14 cellular contexts compared by ENCODE assay signal in the genomic region with DNA sequence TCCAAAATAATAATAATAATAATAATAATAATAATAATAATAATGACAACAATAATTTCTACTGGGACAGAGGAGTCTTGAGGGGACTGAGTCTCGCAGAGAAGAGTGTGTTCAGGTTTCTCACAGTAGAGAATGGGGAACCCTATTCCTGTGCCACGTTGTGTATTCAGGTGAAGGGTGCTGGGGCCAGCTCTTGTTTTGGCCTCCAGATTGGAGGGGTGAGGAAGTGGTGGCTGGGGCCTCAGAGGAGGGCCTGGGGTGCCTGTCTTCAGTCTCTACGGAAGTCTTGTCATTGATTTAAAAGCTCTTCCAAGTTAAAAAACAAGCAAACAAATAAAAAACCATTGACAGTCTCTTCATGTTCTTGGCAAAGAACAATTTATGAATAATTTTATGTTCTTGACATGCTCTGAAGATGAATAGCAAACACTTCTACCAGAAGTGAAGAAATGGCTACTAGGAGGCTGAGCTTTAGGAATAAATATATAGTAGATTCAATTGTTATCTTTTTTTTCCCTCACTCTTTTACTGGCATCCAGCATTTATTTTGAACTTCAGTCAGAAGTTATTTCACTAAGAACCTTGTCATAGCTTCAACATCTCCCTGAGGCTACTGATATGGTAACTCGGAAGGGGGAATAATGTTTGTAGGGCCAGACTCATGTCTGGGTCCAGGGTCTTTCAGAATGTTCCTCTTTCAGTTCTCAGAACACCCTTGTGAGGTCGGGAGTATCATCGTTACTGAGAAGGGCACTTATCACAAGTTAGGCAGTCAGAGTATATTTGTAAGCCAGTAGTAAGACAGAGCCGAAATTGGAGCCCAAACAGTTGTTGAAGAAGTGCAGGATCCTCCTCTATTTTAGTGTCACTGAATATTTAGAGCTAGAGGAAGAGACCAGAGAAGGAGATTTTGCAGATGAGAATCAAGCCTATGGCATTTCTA. TPM values are rescaled to one million over a fixed set of nuclear protein-coding genes. Genes with fewer than 3 reads are reported as not detected.
DNase-seq lines count a peak whose midpoint lies in the region; ATAC-seq and TF ChIP-seq lines count a peak whose summit lies in the region.
"Had no signal": no experiment of that assay in that cellular context is flagged by ENCODE, and none has a peak within 500 bp of the region (broad histone marks: within the 10 kb centered on the region; RNA-seq: fewer than 3 reads in every experiment).

No MANE protein-coding gene starts in this region.

- CTCF ChIA-PET in activated B cell treated with CpG ODN at 0.5 μM for 24 hours (lab: Charles Lee), result interaction anchor here (2.4 kb wide), 1 partner anchor 14 kb away, joined by 11 read pairs; a partner anchor contains a TSS

- H3K4me3 Mint-ChIP-seq in activated B cell treated with CpG ODN at 0.5 μM for 24 hours (no peak overlapping the region), glutamatergic neuron (ENCODE audit: unreplicated experiment) (no peak overlapping the region)
- no peak overlapping the region for H3K4me3 Mint-ChIP-seq in effector memory CD8-positive, alpha-beta T cell

- ATAC-seq in GM19372 (IDR thresholded peaks at IDR 0.05; ENCODE audit: low read depth, unreplicated experiment), result peak; percentile 72
- peak; percentile 84 for ATAC-seq in HG02885 (IDR thresholded peaks at IDR 0.05; ENCODE audit: poor library complexity, unreplicated experiment)
- ATAC-seq in activated B cell treated with CpG ODN at 0.5 μM for 24 hours (ENCODE audit: low read depth), result peak; percentile 82
- ATAC-seq in effector memory CD8-positive, alpha-beta T cell (replicated peaks), result no peak

- intact Hi-C loops in activated B cell treated with CpG ODN at 0.5 μM for 24 hours (cut with micrococcal nuclease) (loop anchor here (1.0 kb wide), 2 partner anchors 11 to 12 kb away; no protein-coding TSS in a partner anchor), adrenal gland (cut with DNase I) (no loop called here)

- TF ChIP-seq POLR2A in adrenal gland (IDR thresholded peaks at IDR 0.05), result no peak

- POLR2A ChIA-PET in activated B cell treated with CpG ODN at 0.5 μM for 24 hours (lab: Charles Lee), result interaction anchor here (0.8 to 2.8 kb wide), 4 partner anchors 11 to 64 kb away, joined by 3 to 10 read pairs (median 6); a partner anchor contains a TSS

- no peaks in the 10 kb centered on the region for H3K36me3 ChIP-seq in adrenal gland (replicated peaks in 1 of 2)

- H3K27ac ChIP-seq in adrenal gland, result no peak overlapping the region
- H3K27ac ChIP-seq: BLaER1, epithelial cell of prostate had no signal

- no peaks in the 10 kb centered on the region for H3K9me3 ChIP-seq in adrenal gland (replicated peaks in 1 of 3)
- H3K9me3 ChIP-seq: BLaER1 had no signal

- 51 to 63% (median 57%) methylated on average over 7 of the region's 7 CpGs for WGBS in adrenal gland, 4 donors

- H3K4me1 ChIP-seq in adrenal gland (replicated peaks in 1 of 2), result peaks cover 7 to 8% of the 10 kb centered on the region in 2 donors

- no peaks in the 10 kb centered on the region for H3K9me3 Mint-ChIP-seq in activated B cell treated with CpG ODN at 0.5 μM for 24 hours
- H3K9me3 Mint-ChIP-seq in glutamatergic neuron (ENCODE audit: unreplicated experiment), result no peaks in the 10 kb centered on the region
- no peaks in the 10 kb centered on the region for H3K9me3 Mint-ChIP-seq in effector memory CD8-positive, alpha-beta T cell

- no peaks in the 10 kb centered on the region for H3K27me3 ChIP-seq in adrenal gland
- H3K27me3 ChIP-seq: BLaER1 had no signal

- H3K4me3 ChIP-seq in GM12865 (ENCODE audit: low read depth, low read length) (no peak overlapping the region), adrenal gland (no peak overlapping the region)
- H3K4me3 ChIP-seq: BLaER1 had no signal

- TF ChIP-seq CTCF in GM12865 (IDR thresholded peaks at IDR 0.05; ENCODE audit: insufficient read depth, low read depth, low read length, missing control alignments) (no peak), activated B cell treated with CpG ODN at 0.5 μM for 24 hours (IDR thresholded peaks at IDR 0.05) (no peak), glutamatergic neuron (IDR thresholded peaks at IDR 0.05; ENCODE audit: partially characterized antibody, unreplicated experiment) (no peak), adrenal gland (IDR thresholded peaks at IDR 0.05) (no peak)

- peak overlapping the region; percentile 14 for H3K27ac Mint-ChIP-seq in activated B cell treated with CpG ODN at 0.5 μM for 24 hours
- H3K27ac Mint-ChIP-seq in glutamatergic neuron (ENCODE audit: unreplicated experiment), result no peak overlapping the region
- H3K27ac Mint-ChIP-seq in effector memory CD8-positive, alpha-beta T cell, result peak overlapping the region in 1 of 2 donors; percentile 64

- peak; percentile 60 for DNase-seq in GM12865 (ENCODE audit: low read depth)
- no peak for DNase-seq in activated B cell treated with CpG ODN at 0.5 μM for 24 hours
- no peak for DNase-seq in activated naive CD4-positive, alpha-beta T cell treated with anti-CD3 and anti-CD28 coated beads, Interleukin-2, amount 50 U/mL, for 16 hours
- DNase-seq in glutamatergic neuron, result no peak
- no peak for DNase-seq in effector memory CD8-positive, alpha-beta T cell
- no peak for DNase-seq in adrenal gland
- DNase-seq: MM.1S; occipital lobe; stimulated activated CD4-positive, alpha-beta T cell treated with anti-CD3 and anti-CD28 coated beads, Interleukin-4, amount 100 ng/mL, for 1 hour; T-helper 1 cell had no signal

- H3K36me3 Mint-ChIP-seq in activated B cell treated with CpG ODN at 0.5 μM for 24 hours (ENCODE audit: low read depth) (peaks cover 1% of the 10 kb centered on the region), glutamatergic neuron (ENCODE audit: unreplicated experiment) (no peaks in the 10 kb centered on the region)
- no peaks in the 10 kb centered on the region for H3K36me3 Mint-ChIP-seq in effector memory CD8-positive, alpha-beta T cell (ENCODE audit: insufficient read depth)

- H3K4me1 Mint-ChIP-seq in activated B cell treated with CpG ODN at 0.5 μM for 24 hours (peaks cover 65% of the 10 kb centered on the region), glutamatergic neuron (ENCODE audit: low read depth, unreplicated experiment) (peaks cover 39% of the 10 kb centered on the region)
- peaks cover 30 to 48% of the 10 kb centered on the region in 2 donors for H3K4me1 Mint-ChIP-seq in effector memory CD8-positive, alpha-beta T cell (ENCODE audit: low read depth in 2 of 2)

- H3K27me3 Mint-ChIP-seq in activated B cell treated with CpG ODN at 0.5 μM for 24 hours (no peaks in the 10 kb centered on the region), glutamatergic neuron (ENCODE audit: unreplicated experiment) (peaks cover 4% of the 10 kb centered on the region)
- no peaks in the 10 kb centered on the region for H3K27me3 Mint-ChIP-seq in effector memory CD8-positive, alpha-beta T cell

RNA-seq across cellular contexts. Expression of a gene that starts 13.1 kb away (rescaled TPM):
- total RNA-seq in activated B cell treated with CpG ODN at 0.5 μM for 24 hours, result 44.0 and 46.3 TPM in 2 replicates
- 40.6 TPM for total RNA-seq in glutamatergic neuron (ENCODE audit: unreplicated experiment)
- 10 to 100 TPM in 4 of 8 donors, 1 to 10 TPM in 4; 4.1 to 13.6 (median 9.7) TPM for total RNA-seq in adrenal gland
- polyA plus RNA-seq in adrenal gland, result 1 to 10 TPM; 2.8 to 6.4 (median 3.8) TPM
